11 cellular contexts compared by ENCODE assay signal in genomic region chr17:40956401-40957254, GRCh38. TPM values are rescaled to one million over a fixed set of nuclear protein-coding genes. Genes with fewer than 3 reads are reported as not detected.
DNase-seq lines count a peak whose midpoint lies in the region; ATAC-seq and TF ChIP-seq lines count a peak whose summit lies in the region.
"Had no signal": no experiment of that assay in that cellular context is flagged by ENCODE, and none has a peak within 500 bp of the region (broad histone marks: within the 10 kb centered on the region; RNA-seq: fewer than 3 reads in every experiment).

No MANE protein-coding gene starts in this region.

- CTCF ChIA-PET in PC-3 (lab: Charles Lee): no interaction called here

- peaks cover 70% of the 10 kb centered on the region for H3K4me1 ChIP-seq in PC-3 (ENCODE audit: insufficient read depth, low read length)
- H3K4me1 ChIP-seq: heart right ventricle had no signal

- intact Hi-C loops in PC-3 (cut with micrococcal nuclease): loop anchor here (1.0 to 5.0 kb wide), 2 partner anchors 41 to 106 kb away; partner anchors contain the start of gene KRTAP2-3

- H2AFZ ChIP-seq in PC-3 (ENCODE audit: low read length): no peak overlapping the region

- H3K9me2 ChIP-seq in PC-3 (replicated peaks; ENCODE audit: low read length): no peaks in the 10 kb centered on the region

- no peaks in the 10 kb centered on the region for H4K20me1 ChIP-seq in PC-3 (ENCODE audit: low read length)

- H3K36me3 ChIP-seq in PC-3 (ENCODE audit: low read depth, low read length): no peaks in the 10 kb centered on the region
- H3K36me3 ChIP-seq: heart right ventricle had no signal

- no peaks in the 10 kb centered on the region for H3K36me3 Mint-ChIP-seq in progenitor cell of endocrine pancreas (ENCODE audit: insufficient read depth)
- H3K36me3 Mint-ChIP-seq: activated CD4-positive, alpha-beta memory T cell treated with anti-CD3 and anti-CD28 coated beads for 36 hours had no signal

- no peaks in the 10 kb centered on the region for H3K27me3 Mint-ChIP-seq in progenitor cell of endocrine pancreas

- peak; percentile 90 for DNase-seq in GM04503 (ENCODE audit: low read depth)
- DNase-seq in PC-3: peak; percentile 96
- peak; percentile 96 for DNase-seq in epithelial cell of proximal tubule (ENCODE audit: low read depth)
- no peak for DNase-seq in progenitor cell of endocrine pancreas (ENCODE audit: low spot score, unreplicated experiment)
- no peak for DNase-seq in activated effector memory CD4-positive, alpha-beta T cell treated with Interleukin-2 at 50 U/mL for 16 hours
- no peak for DNase-seq in 8988T
- DNase-seq: activated CD4-positive, alpha-beta memory T cell treated with anti-CD3 and anti-CD28 coated beads for 36 hours; heart right ventricle had no signal

- peak overlapping the region; percentile 95 for H3K27ac Mint-ChIP-seq in progenitor cell of endocrine pancreas
- H3K27ac Mint-ChIP-seq: activated CD4-positive, alpha-beta memory T cell treated with anti-CD3 and anti-CD28 coated beads for 36 hours had no signal

- peak overlapping the region; percentile 2 for H3K4me3 Mint-ChIP-seq in progenitor cell of endocrine pancreas (ENCODE audit: low read depth)
- H3K4me3 Mint-ChIP-seq: activated CD4-positive, alpha-beta memory T cell treated with anti-CD3 and anti-CD28 coated beads for 36 hours had no signal

- peaks cover 6% of the 10 kb centered on the region for H3F3A ChIP-seq in PC-3 (ENCODE audit: low read length, unreplicated experiment)

- TSS peak; percentile 84 for BruUV-seq in PC-3 (replicated peaks; lab: Mats Ljungman, UMichigan)

- H3K27me3 ChIP-seq in PC-3 (ENCODE audit: low read length): no peaks in the 10 kb centered on the region

- ATAC-seq in PC-3 (peak; percentile 89), GM19452 (IDR thresholded peaks at IDR 0.05; ENCODE audit: unreplicated experiment) (no peak), GM19351 (IDR thresholded peaks at IDR 0.05; ENCODE audit: unreplicated experiment) (no peak)
- ATAC-seq: heart right ventricle, Panc1 had no signal

- peak overlapping the region; percentile 58 for H3K4me2 ChIP-seq in PC-3 (ENCODE audit: low read length)

- H3K79me2 ChIP-seq in PC-3 (ENCODE audit: low read length): no peaks in the 10 kb centered on the region

- H3K27ac ChIP-seq in PC-3 (ENCODE audit: low read length): peak overlapping the region; percentile 92
- H3K27ac ChIP-seq: heart right ventricle had no signal

- TF ChIP-seq CTCF in PC-3 (conservative IDR thresholded peaks at IDR 0.05; ENCODE audit: low read depth, low read length) (no peak), epithelial cell of proximal tubule (conservative IDR thresholded peaks at IDR 0.05; ENCODE audit: low read depth, low read length) (no peak), progenitor cell of endocrine pancreas (IDR thresholded peaks at IDR 0.05; ENCODE audit: unreplicated experiment) (no peak)

- H3K4me1 Mint-ChIP-seq in progenitor cell of endocrine pancreas (ENCODE audit: low read depth): peaks cover 51% of the 10 kb centered on the region

- H3K9ac ChIP-seq in PC-3 (ENCODE audit: low read length): peak overlapping the region; percentile 55

- H3K9me3 ChIP-seq in PC-3 (ENCODE audit: low read length): no peaks in the 10 kb centered on the region
- H3K9me3 ChIP-seq: heart right ventricle had no signal

- POLR2A ChIA-PET in PC-3 (lab: Charles Lee; ENCODE audit: unreplicated experiment): interaction anchor here (0.6 to 0.7 kb wide), 3 partner anchors 27 to 711 kb away, joined by 3 to 6 read pairs (median 5); no protein-coding TSS in a partner anchor

- H3K4me3 ChIP-seq in PC-3 (ENCODE audit: low read length): peak overlapping the region; percentile 4; the same call in 1 of the 2 replicates
- no peak overlapping the region for H3K4me3 ChIP-seq in epithelial cell of proximal tubule (ENCODE audit: low read depth, low read length)
- H3K4me3 ChIP-seq: heart right ventricle had no signal

- peaks cover 5% of the 10 kb centered on the region for H3K9me3 Mint-ChIP-seq in progenitor cell of endocrine pancreas (ENCODE audit: low read depth)
- H3K9me3 Mint-ChIP-seq: activated CD4-positive, alpha-beta memory T cell treated with anti-CD3 and anti-CD28 coated beads for 36 hours had no signal

RNA-seq across cellular contexts. Expression of gene KRT39, which starts 10.1 kb away (rescaled TPM):
- total RNA-seq in PC-3 (2014; rRNA removed) (not detected in 2 replicates), epithelial cell of proximal tubule (not detected in 2 replicates), progenitor cell of endocrine pancreas (not detected in 2 replicates)
- total RNA-seq: activated CD4-positive, alpha-beta memory T cell treated with anti-CD3 and anti-CD28 coated beads for 36 hours; heart right ventricle had no signal

RNA-seq across cellular contexts. Expression of gene KRT23, which starts 19.2 kb away (rescaled TPM):
- total RNA-seq in PC-3 (2014; rRNA removed) (not detected in 2 replicates), epithelial cell of proximal tubule (13.4 and 17.1 TPM in 2 replicates), progenitor cell of endocrine pancreas (2.1 and 3.8 TPM in 2 replicates)
- total RNA-seq: activated CD4-positive, alpha-beta memory T cell treated with anti-CD3 and anti-CD28 coated beads for 36 hours had no signal

RNA-seq across cellular contexts. Expression of gene KRT40, which starts 27.5 kb away (rescaled TPM):
- total RNA-seq in PC-3 (2014; rRNA removed) (not detected in 2 replicates), epithelial cell of proximal tubule (not detected in 2 replicates), progenitor cell of endocrine pancreas (0.13 TPM in 1 of 2 replicates, not detected in the other)
- total RNA-seq: activated CD4-positive, alpha-beta memory T cell treated with anti-CD3 and anti-CD28 coated beads for 36 hours; heart right ventricle had no signal

RNA-seq across cellular contexts. Expression of gene KRTAP3-3, which starts 37.3 kb away (rescaled TPM):
- total RNA-seq in PC-3 (2014; rRNA removed) (not detected in 2 replicates), epithelial cell of proximal tubule (not detected in 2 replicates), progenitor cell of endocrine pancreas (not detected in 2 replicates)
- total RNA-seq: activated CD4-positive, alpha-beta memory T cell treated with anti-CD3 and anti-CD28 coated beads for 36 hours; heart right ventricle had no signal

RNA-seq across cellular contexts. Expression of gene KRTAP3-2, which starts 43.1 kb away (rescaled TPM):
- total RNA-seq in PC-3 (2014; rRNA removed): not detected in 2 replicates
- not detected in 2 replicates for total RNA-seq in epithelial cell of proximal tubule
- total RNA-seq in progenitor cell of endocrine pancreas: not detected in 2 replicates
- total RNA-seq: activated CD4-positive, alpha-beta memory T cell treated with anti-CD3 and anti-CD28 coated beads for 36 hours; heart right ventricle had no signal

Comparison
In these comparisons a context has a peak if more than half of its experiments do, and no peak if none do; other contexts are left out.
1. DNase-seq: peak in GM04503 (single experiment), PC-3 (single experiment) and epithelial cell of proximal tubule (single experiment); none in progenitor cell of endocrine pancreas (single experiment), activated effector memory CD4-positive, alpha-beta T cell treated with Interleukin-2 at 50 U/mL for 16 hours (single experiment) and 8988T (single experiment).